ENCODE assay signal across 8 cellular contexts in the genomic region with DNA sequence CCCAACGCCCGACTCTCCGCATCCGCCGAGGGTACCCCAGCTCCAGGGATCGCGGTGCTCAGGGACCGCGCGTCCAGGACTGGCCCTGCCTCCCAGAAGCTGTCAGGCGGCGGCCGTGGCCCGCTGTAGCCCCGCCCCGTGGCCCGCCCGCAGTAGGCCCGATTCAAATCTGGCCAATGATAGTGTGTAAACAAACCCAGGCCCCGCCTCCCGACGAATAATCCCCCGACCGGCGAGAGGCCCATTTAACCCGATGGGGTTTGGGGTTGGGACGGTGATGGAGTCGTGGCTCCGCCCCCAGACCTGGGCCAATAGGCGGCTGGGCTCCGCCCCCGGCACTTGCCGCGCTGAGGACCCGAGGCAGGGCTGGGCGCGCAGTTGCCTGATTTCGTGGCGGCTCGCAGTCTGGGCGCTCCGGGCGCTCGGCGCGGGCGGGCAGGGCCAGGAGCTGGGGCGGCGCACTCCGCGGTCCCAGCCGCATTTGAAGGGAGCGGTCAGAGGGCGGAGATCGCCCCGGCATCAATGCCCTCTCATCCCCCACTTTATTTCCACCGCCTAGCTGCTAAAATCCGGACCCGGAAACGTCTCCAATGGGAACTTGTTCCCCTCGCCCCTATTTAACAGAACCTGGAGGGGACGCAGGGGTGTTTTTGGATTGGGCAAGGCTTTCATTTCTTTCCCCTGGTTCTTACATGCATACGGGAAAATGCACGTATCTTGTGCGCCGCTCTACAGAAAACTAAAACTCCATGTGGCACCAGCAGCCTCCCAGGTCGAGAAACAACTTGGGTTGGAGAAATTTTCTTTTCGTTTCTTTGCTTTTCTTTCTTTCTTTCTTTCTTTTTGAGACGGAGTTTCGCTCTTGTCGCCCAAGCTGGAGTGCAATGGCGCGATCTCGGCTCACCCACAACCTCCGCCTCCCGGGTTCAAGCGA. TPM values are rescaled to one million over a fixed set of nuclear protein-coding genes. Genes with fewer than 3 reads are reported as not detected.
A peak's percentile ranks its signal among the peaks of the same experiment; 100 is the strongest.
DNase-seq lines count a peak whose midpoint lies in the region; ATAC-seq lines count a peak whose summit lies in the region.

No MANE protein-coding gene starts in this region.

- peak overlapping the region; percentile 83 for H3K4me3 Mint-ChIP-seq in activated CD4-positive, alpha-beta T cell treated with anti-CD3 and anti-CD28 coated beads, Interleukin-2, amount 10 ng/mL, durations not matched to agents 7 days and 5 days

- H3K9me3 Mint-ChIP-seq in activated CD4-positive, alpha-beta T cell treated with anti-CD3 and anti-CD28 coated beads, Interleukin-2, amount 10 ng/mL, durations not matched to agents 7 days and 5 days, result no peaks in the 10 kb centered on the region

- ATAC-seq in GM19351 (IDR thresholded peaks at IDR 0.05; ENCODE audit: unreplicated experiment) (peak; percentile 92), HG03520 (IDR thresholded peaks at IDR 0.05; ENCODE audit: unreplicated experiment) (peak; percentile 92), left lobe of liver (peak; percentile 88)

- peak overlapping the region; percentile 92 for H3K27ac Mint-ChIP-seq in activated CD4-positive, alpha-beta T cell treated with anti-CD3 and anti-CD28 coated beads, Interleukin-2, amount 10 ng/mL, durations not matched to agents 7 days and 5 days

- H3K4me1 Mint-ChIP-seq in activated CD4-positive, alpha-beta T cell treated with anti-CD3 and anti-CD28 coated beads, Interleukin-2, amount 10 ng/mL, durations not matched to agents 7 days and 5 days, result peaks cover 46% of the 10 kb centered on the region

- POLR2A ChIA-PET in activated CD4-positive, alpha-beta T cell treated with anti-CD3 and anti-CD28 coated beads, Interleukin-2, amount 10 ng/mL, durations not matched to agents 7 days and 5 days (lab: Charles Lee), result interaction anchor here (1.2 to 1.4 kb wide), 2 partner anchors 85 to 117 kb away, joined by 3 to 4 read pairs; a partner anchor contains a TSS

- CTCF ChIA-PET in activated CD4-positive, alpha-beta T cell treated with anti-CD3 and anti-CD28 coated beads, Interleukin-2, amount 10 ng/mL, durations not matched to agents 7 days and 5 days (lab: Charles Lee), result interaction anchor here (0.6 to 2.4 kb wide), 5 partner anchors 10 to 164 kb away, joined by 3 to 11 read pairs (median 5); no protein-coding TSS in a partner anchor

- H3K36me3 Mint-ChIP-seq in activated CD4-positive, alpha-beta T cell treated with anti-CD3 and anti-CD28 coated beads, Interleukin-2, amount 10 ng/mL, durations not matched to agents 7 days and 5 days (ENCODE audit: low read depth), result peaks cover 5% of the 10 kb centered on the region

- DNase-seq in C1 segment of cervical spinal cord (lab: John Stamatoyannopoulos, UW) (peak; percentile 68 to 99 (median 98)), NCI-H526 treated with DMSO at 0.1 percent for 48 hours (lab: John Stamatoyannopoulos, UW) (peak; percentile 95), dedifferentiated amniotic fluid mesenchymal stem cell (ENCODE audit: extremely low spot score) (peak; percentile 99), left lobe of liver (ENCODE audit: low spot score) (peak; percentile 100)
- DNase-seq in activated CD4-positive, alpha-beta T cell treated with anti-CD3 and anti-CD28 coated beads, Interleukin-2, amount 10 ng/mL, durations not matched to agents 7 days and 5 days, result peak; percentile 100
- peak; percentile 100 for DNase-seq in stimulated activated CD4-positive, alpha-beta T cell treated with anti-CD3 and anti-CD28 coated beads, Interleukin-2, amount 100 ng/mL, for 24 hours

- H3K27me3 Mint-ChIP-seq in activated CD4-positive, alpha-beta T cell treated with anti-CD3 and anti-CD28 coated beads, Interleukin-2, amount 10 ng/mL, durations not matched to agents 7 days and 5 days, result peaks cover 1% of the 10 kb centered on the region

RNA-seq across cellular contexts. Expression of a gene that starts 8.4 kb away (rescaled TPM):
- 10 to 100 TPM; 23.3 to 25.5 TPM for total RNA-seq in activated CD4-positive, alpha-beta T cell treated with anti-CD3 and anti-CD28 coated beads, Interleukin-2, amount 10 ng/mL, durations not matched to agents 7 days and 5 days
- total RNA-seq in left lobe of liver, result 6.7 TPM

RNA-seq across cellular contexts. Expression of a gene that starts 27.6 kb away (rescaled TPM):
- total RNA-seq in activated CD4-positive, alpha-beta T cell treated with anti-CD3 and anti-CD28 coated beads, Interleukin-2, amount 10 ng/mL, durations not matched to agents 7 days and 5 days, result under 1 TPM; 0.35 to 0.40 TPM
- 0.08 TPM for total RNA-seq in left lobe of liver

Comparison
In these comparisons a context has a peak if more than half of its experiments do, and no peak if none do; other contexts are left out.
1. Peak in every context shown above with its lines: DNase-seq and ATAC-seq.